26 cellular contexts compared by ENCODE assay signal in genomic region chr14:77962731-77963520, GRCh38.
DNase-seq lines count a peak whose midpoint lies in the region; ATAC-seq, FAIRE-seq and TF ChIP-seq lines count a peak whose summit lies in the region.
"Had no signal": no experiment of that assay in that cellular context is flagged by ENCODE, and none has a peak within 500 bp of the region (broad histone marks: within the 10 kb centered on the region; RNA-seq: fewer than 3 reads in every experiment).

No MANE protein-coding gene starts in this region.

- CTCF ChIA-PET in K562 (lab: Yijun Ruan, JAX; ENCODE audit: low intra/inter-chr PET ratio): no interaction called here

- ATAC-seq in K562: peak; percentile 72
- ATAC-seq in GM18873 (IDR thresholded peaks at IDR 0.05; ENCODE audit: low FRiP score, unreplicated experiment): no peak
- ATAC-seq in HG03469 (IDR thresholded peaks at IDR 0.05; ENCODE audit: unreplicated experiment): no peak
- no peak for ATAC-seq in HG02884 (IDR thresholded peaks at IDR 0.05; ENCODE audit: unreplicated experiment)
- ATAC-seq: CD8-positive, alpha-beta T cell; GM12878 had no signal

- H3K27me3 ChIP-seq in K562 (ENCODE audit: control insufficient read depth in 2 of 2, insufficient read depth in 2 of 2, low read length in 2 of 2) (no peaks in the 10 kb centered on the region), thyroid gland (no peaks in the 10 kb centered on the region)
- H3K27me3 ChIP-seq: BE2C; BLaER1 treated with 17β-estradiol and CSF1 and Interleukin-3, amounts not matched to agents 10 nM and 100 nM had no signal

- POLR2A ChIA-PET in K562 (lab: Yijun Ruan, JAX): interaction anchor here (0.7 kb wide), 1 partner anchor 1635 kb away, joined by 3 read pairs; no protein-coding TSS in a partner anchor

- H3K4me1 ChIP-seq in K562 (replicated peaks in 1 of 2; ENCODE audit: control insufficient read depth in 2 of 2, insufficient read depth in 2 of 2, low read length in 2 of 2): peaks cover 11 to 17% of the 10 kb centered on the region in 2 experiments; a peak in 4 of 5 replicates
- H3K4me1 ChIP-seq in thyroid gland: peaks cover 8 to 29% of the 10 kb centered on the region in 2 donors
- H3K4me1 ChIP-seq: Caco-2 had no signal

- no peaks in the 10 kb centered on the region for H4K20me1 ChIP-seq in K562 (replicated peaks; ENCODE audit: control insufficient read depth, insufficient read depth, low read length)
- H4K20me1 ChIP-seq: BLaER1 treated with 17β-estradiol and CSF1 and Interleukin-3, amounts not matched to agents 10 nM and 100 nM had no signal

- H3K27ac ChIP-seq in K562 (ENCODE audit: extremely low read depth, low read depth, low read length): 0 out of 3 replicates have a peak overlapping the region, but pooled peaks have one; percentile 41
- peak overlapping the region; percentile 18 to 52 (median 30) for H3K27ac ChIP-seq in thyroid gland
- H3K27ac ChIP-seq: BLaER1 treated with 17β-estradiol and CSF1 and Interleukin-3, amounts not matched to agents 10 nM and 100 nM; C4-2B had no signal

- peak; percentile 57 for FAIRE-seq in K562 (lab: Jason Lieb, UNC)
- FAIRE-seq: A204.1, D721Med, G401.6, GM12878, GM12892, GM18507, GM19239 had no signal

- no peak for TF ChIP-seq RAD21 in K562 (CRISPR knock-in tag; conservative IDR thresholded peaks at IDR 0.05 in 1 of 2, IDR thresholded peaks at IDR 0.05 in 1 of 2)

- H3K79me2 ChIP-seq in K562 (ENCODE audit: control insufficient read depth, insufficient read depth, low read length): no peaks in the 10 kb centered on the region

- TF ChIP-seq CTCF in K562 (IDR thresholded peaks at IDR 0.05 in 2 of 3, conservative IDR thresholded peaks at IDR 0.05 in 1 of 3; ENCODE audit: insufficient read depth in 2 of 3, low read depth in 1 of 3, low read length in 3 of 3): no peak
- TF ChIP-seq CTCF in fibroblast of the aortic adventitia (IDR thresholded peaks at IDR 0.05; ENCODE audit: insufficient read depth, low read length): no peak
- TF ChIP-seq CTCF in thyroid gland (IDR thresholded peaks at IDR 0.05): no peak

- no peaks in the 10 kb centered on the region for H3K36me3 ChIP-seq in K562 (ENCODE audit: control insufficient read depth, insufficient read depth, low read length)
- no peaks in the 10 kb centered on the region for H3K36me3 ChIP-seq in thyroid gland
- H3K36me3 ChIP-seq: BE2C; BLaER1 treated with 17β-estradiol and CSF1 and Interleukin-3, amounts not matched to agents 10 nM and 100 nM had no signal

- peak overlapping the region; percentile 82 for H2AFZ ChIP-seq in K562 (ENCODE audit: low read depth, low read length)

- in situ Hi-C loops in K562 (cut with MboI): loop anchor here (5.0 kb wide), 1 partner anchor 96 kb away; no protein-coding TSS in a partner anchor

- 33% methylated on average over 10 of the region's 10 CpGs for WGBS in K562 (ENCODE audit: insufficient coverage, low coverage, missing lambda C conversion rate)
- WGBS in thyroid gland, 2 donors: 87 to 92% methylated on average over 10 of the region's 10 CpGs

- BruUV-seq in K562 (replicated peaks; lab: Mats Ljungman, UMichigan): no TSS peak

- TF ChIP-seq EP300 in K562 (IDR thresholded peaks at IDR 0.05; ENCODE audit: low read length): no peak

- TF ChIP-seq POLR2A in K562 (conservative IDR thresholded peaks at IDR 0.05) (no peak), thyroid gland (IDR thresholded peaks at IDR 0.05) (no peak)

- H3K4me3 ChIP-seq in K562 (no peak overlapping the region), fibroblast of the aortic adventitia (ENCODE audit: low read depth, low read length) (no peak overlapping the region), thyroid gland (replicated peaks in 1 of 3) (no peak overlapping the region)
- H3K4me3 ChIP-seq: BLaER1 treated with 17β-estradiol and CSF1 and Interleukin-3, amounts not matched to agents 10 nM and 100 nM; GM12878 had no signal

- DNase-seq in NCI-H226: peak; percentile 26
- DNase-seq in K562 (ENCODE audit: extremely low read depth in 1 of 4, low spot score in 3 of 4): peak in 3 of 4 experiments; percentile 11 to 38 (median 36)
- DNase-seq in fibroblast of the aortic adventitia (ENCODE audit: low read depth): peak; percentile 4
- DNase-seq in thyroid gland: no peak
- DNase-seq in GM03348 (ENCODE audit: low spot score): no peak
- DNase-seq: 8988T; ACHN; BE2C; Caco-2; Calu3; CD4-positive, alpha-beta T cell; CD8-positive, alpha-beta T cell; DMS79 treated with DMSO at 0.1 percent for 48 hours; GF-D8 had no signal

- no peak overlapping the region for H3K4me2 ChIP-seq in K562 (ENCODE audit: insufficient read depth, low read length)

- no peak overlapping the region; a peak in 1 of 4 replicates for H3K9ac ChIP-seq in K562 (ENCODE audit: insufficient read depth in 1 of 2, low read depth in 2 of 2, low read length in 2 of 2)
- H3K9ac ChIP-seq: BLaER1 treated with 17β-estradiol and CSF1 and Interleukin-3, amounts not matched to agents 10 nM and 100 nM had no signal

- intact Hi-C loops in K562 (cut with micrococcal nuclease): loop anchor here (1.0 to 10.0 kb wide), 2 partner anchors 101 to 308 kb away; no protein-coding TSS in a partner anchor
- intact Hi-C loops in thyroid gland (cut with DNase I): no loop called here

- H3K9me3 ChIP-seq in K562 (replicated peaks; ENCODE audit: control insufficient read depth, insufficient read depth, low read depth, low read length): no peaks in the 10 kb centered on the region
- no peaks in the 10 kb centered on the region for H3K9me3 ChIP-seq in thyroid gland
- H3K9me3 ChIP-seq: BE2C, Caco-2 had no signal

- H3K9me1 ChIP-seq in K562 (ENCODE audit: control insufficient read depth, insufficient read depth, low read length): no peaks in the 10 kb centered on the region

TF ChIP-seq in K562, 482 proteins besides CTCF, POLR2A, EP300 and RAD21:
- TF ChIP-seq, protein P1, sequence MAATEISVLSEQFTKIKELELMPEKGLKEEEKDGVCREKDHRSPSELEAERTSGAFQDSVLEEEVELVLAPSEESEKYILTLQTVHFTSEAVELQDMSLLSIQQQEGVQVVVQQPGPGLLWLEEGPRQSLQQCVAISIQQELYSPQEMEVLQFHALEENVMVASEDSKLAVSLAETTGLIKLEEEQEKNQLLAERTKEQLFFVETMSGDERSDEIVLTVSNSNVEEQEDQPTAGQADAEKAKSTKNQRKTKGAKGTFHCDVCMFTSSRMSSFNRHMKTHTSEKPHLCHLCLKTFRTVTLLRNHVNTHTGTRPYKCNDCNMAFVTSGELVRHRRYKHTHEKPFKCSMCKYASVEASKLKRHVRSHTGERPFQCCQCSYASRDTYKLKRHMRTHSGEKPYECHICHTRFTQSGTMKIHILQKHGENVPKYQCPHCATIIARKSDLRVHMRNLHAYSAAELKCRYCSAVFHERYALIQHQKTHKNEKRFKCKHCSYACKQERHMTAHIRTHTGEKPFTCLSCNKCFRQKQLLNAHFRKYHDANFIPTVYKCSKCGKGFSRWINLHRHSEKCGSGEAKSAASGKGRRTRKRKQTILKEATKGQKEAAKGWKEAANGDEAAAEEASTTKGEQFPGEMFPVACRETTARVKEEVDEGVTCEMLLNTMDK (IDR thresholded peaks at IDR 0.05; ENCODE audit: borderline replicate concordance, insufficient read depth, low read depth, low read length, poor library complexity, severe bottlenecking): no peak
- TF ChIP-seq ZNF146 (CRISPR knock-in tag; IDR thresholded peaks at IDR 0.05; ENCODE audit: unreplicated experiment) (no peak), NFXL1 (CRISPR knock-in tag; IDR thresholded peaks at IDR 0.05) (no peak), GTF3C2 (IDR thresholded peaks at IDR 0.05; ENCODE audit: borderline replicate concordance, extremely low read depth, insufficient read length) (no peak), GATAD2A (IDR thresholded peaks at IDR 0.05) (0 out of 2 replicates have a peak, but pooled peaks have one; percentile 25)
TF ChIP-seq in K562: peak in this region for 1.

Comparison
In these comparisons a context has a peak if more than half of its experiments do, and no peak if none do; other contexts are left out.
1. DNase-seq: peak in NCI-H226 (single experiment), K562 (3 of 4) and fibroblast of the aortic adventitia (single experiment); none in thyroid gland (0 of 2) and GM03348 (single experiment).